Comparison of ENCODE assay signal across 6 cellular contexts in genomic region chr12:9329019-9329418, GRCh38.
"Had no signal": no experiment of that assay in that cellular context is flagged by ENCODE, and none has a peak within 500 bp of the region (broad histone marks: within the 10 kb centered on the region; RNA-seq: fewer than 3 reads in every experiment).

No MANE protein-coding gene starts in this region.

- H3K27ac ChIP-seq: HL-60 had no signal

- H3K4me3 ChIP-seq: K562 had no signal

- FAIRE-seq: HTR-8/SVneo, K562 had no signal

- ATAC-seq: K562 had no signal

- DNase-seq: IMR-90, KBM-7, KG1 had no signal
